ENCODE assay signal across 8 cellular contexts in genomic region chr4:119314356-119314755, GRCh38. TPM values are rescaled to one million over a fixed set of nuclear protein-coding genes. Genes with fewer than 3 reads are reported as not detected.
DNase-seq lines count a peak whose midpoint lies in the region; ATAC-seq and TF ChIP-seq lines count a peak whose summit lies in the region.

No MANE protein-coding gene starts in this region.

- intact Hi-C loops in activated CD4-positive, alpha-beta T cell treated with anti-CD3 and anti-CD28 coated beads, Interleukin-2, amount 10 ng/mL, durations not matched to agents 24 days and 14 days (cut with micrococcal nuclease) = loop anchor here (1.0 to 10.0 kb wide), 4 partner anchors 148 to 736 kb away; partner anchors contain the start of gene PDE5A
- intact Hi-C loops in spleen (cut with DNase I; ENCODE audit: low total_unique reads) = loop anchor here (5.0 kb wide), 1 partner anchor 738 kb away; no protein-coding TSS in a partner anchor

- H3K36me3 Mint-ChIP-seq in activated CD4-positive, alpha-beta T cell treated with anti-CD3 and anti-CD28 coated beads, Interleukin-2, amount 10 ng/mL, durations not matched to agents 24 days and 14 days (ENCODE audit: low read depth) = no peaks in the 10 kb centered on the region
- H3K36me3 Mint-ChIP-seq in GM23338 (ENCODE audit: low read depth) = no peaks in the 10 kb centered on the region

- no peak overlapping the region for H2BK5ac ChIP-seq in neuronal stem cell (ENCODE audit: low read length)

- ATAC-seq in GM23338 = peak; percentile 96

- H3K4ac ChIP-seq in neuronal stem cell (ENCODE audit: low read length) = no peak overlapping the region

- H3K27me3 ChIP-seq in GM23338 (ENCODE audit: insufficient read depth) (no peaks in the 10 kb centered on the region), spleen (replicated peaks in 1 of 7) (peaks cover 0 to 12% (median 0%) of the 10 kb centered on the region in 7 donors), neuronal stem cell (ENCODE audit: control insufficient read depth in 3 of 3, insufficient read depth in 3 of 3, low read depth in 1 of 3, low read length in 3 of 3) (peaks cover 0 to 18% (median 0%) of the 10 kb centered on the region in 3 experiments)

- 18 to 28% (median 22%) methylated on average over 4 of the region's 4 CpGs for WGBS in spleen, 5 donors
- WGBS in neuronal stem cell (ENCODE audit: extremely low coverage in 2 of 2, insufficient read length in 2 of 2, insufficient replicate concordance in 1 of 2), 2 donors = no CpG with 5 or more reads among the region's 4 CpGs

- no peak overlapping the region for H3K23ac ChIP-seq in neuronal stem cell (ENCODE audit: low read depth, low read length, poor library complexity)

- H3F3A ChIP-seq in GM23338 (replicated peaks; ENCODE audit: low read depth) = no peaks in the 10 kb centered on the region

- H4K8ac ChIP-seq in neuronal stem cell (ENCODE audit: low read depth, low read length) = no peak overlapping the region

- no peaks in the 10 kb centered on the region for H4K20me1 ChIP-seq in GM23338 (replicated peaks; ENCODE audit: insufficient read depth)

- H2AK5ac ChIP-seq in neuronal stem cell (ENCODE audit: low read depth, low read length) = no peak overlapping the region

- H3K9me3 ChIP-seq in spleen (no peaks in the 10 kb centered on the region), neuronal stem cell (replicated peaks in 1 of 2; ENCODE audit: control insufficient read depth in 2 of 2, insufficient read depth in 1 of 2, low read depth in 1 of 2, low read length in 2 of 2) (no peaks in the 10 kb centered on the region)

- no peak overlapping the region for H4K91ac ChIP-seq in neuronal stem cell (ENCODE audit: low read depth, low read length, poor library complexity)

- no peak overlapping the region for H2BK15ac ChIP-seq in neuronal stem cell (ENCODE audit: low read length)

- H3K9me3 Mint-ChIP-seq in activated CD4-positive, alpha-beta T cell treated with anti-CD3 and anti-CD28 coated beads, Interleukin-2, amount 10 ng/mL, durations not matched to agents 24 days and 14 days = no peaks in the 10 kb centered on the region
- H3K9me3 Mint-ChIP-seq in GM23338 = no peaks in the 10 kb centered on the region

- no peak overlapping the region for H3K4me3 Mint-ChIP-seq in activated CD4-positive, alpha-beta T cell treated with anti-CD3 and anti-CD28 coated beads, Interleukin-2, amount 10 ng/mL, durations not matched to agents 24 days and 14 days
- no peak overlapping the region for H3K4me3 Mint-ChIP-seq in GM23338

- H3K14ac ChIP-seq in neuronal stem cell (ENCODE audit: low read length) = no peak overlapping the region

- TF ChIP-seq POLR2A in spleen (IDR thresholded peaks at IDR 0.05) = no peak

- no peak overlapping the region for H2BK120ac ChIP-seq in neuronal stem cell (ENCODE audit: low read depth, low read length)

- H3K18ac ChIP-seq in neuronal stem cell (ENCODE audit: low read length) = no peak overlapping the region

- no peak overlapping the region for H3K27ac ChIP-seq in GM23338 (ENCODE audit: low read depth)
- H3K27ac ChIP-seq in VCaP = no peak overlapping the region
- peak overlapping the region in 1 of 8 donors; percentile 51 for H3K27ac ChIP-seq in spleen
- no peak overlapping the region for H3K27ac ChIP-seq in neuronal stem cell (replicated peaks; ENCODE audit: low read length)

- H3K79me2 ChIP-seq in GM23338 (replicated peaks; ENCODE audit: insufficient read depth) = no peaks in the 10 kb centered on the region

- H3K4me1 ChIP-seq in GM23338 (ENCODE audit: insufficient read depth) (0 out of 2 replicates have a peak, but pooled peaks cover 5% of the 10 kb centered on the region), spleen (peaks cover 0 to 23% (median 5%) of the 10 kb centered on the region in 6 donors), neuronal stem cell (ENCODE audit: control insufficient read depth in 2 of 2, insufficient read depth in 1 of 2, low read depth in 1 of 2, low read length in 2 of 2) (no peaks in the 10 kb centered on the region)

- H2AFZ ChIP-seq in GM23338 (no peak overlapping the region), neuronal stem cell (ENCODE audit: low read length) (no peak overlapping the region)

- H3K9ac ChIP-seq in neuronal stem cell (ENCODE audit: low read depth, low read length, poor library complexity) = no peak overlapping the region

- no peak overlapping the region for H3K27ac Mint-ChIP-seq in activated CD4-positive, alpha-beta T cell treated with anti-CD3 and anti-CD28 coated beads, Interleukin-2, amount 10 ng/mL, durations not matched to agents 24 days and 14 days
- no peak overlapping the region for H3K27ac Mint-ChIP-seq in GM23338

- no peaks in the 10 kb centered on the region for H3K79me1 ChIP-seq in neuronal stem cell (ENCODE audit: low read depth, low read length)

- TF ChIP-seq CTCF in GM23338 (conservative IDR thresholded peaks at IDR 0.05; ENCODE audit: low read depth in 2 of 2) (peak; percentile 77 to 78), VCaP (conservative IDR thresholded peaks at IDR 0.05) (peak; percentile 70), spleen (IDR thresholded peaks at IDR 0.05 in 8 of 11, conservative IDR thresholded peaks at IDR 0.05 in 3 of 11) (peak; percentile 18 to 73 (median 53))

- no peak overlapping the region for H3K4me3 ChIP-seq in GM23338
- no peak overlapping the region for H3K4me3 ChIP-seq in spleen
- H3K4me3 ChIP-seq in neuronal stem cell (ENCODE audit: low read length in 2 of 2) = no peak overlapping the region

- peaks cover 13% of the 10 kb centered on the region for H3K27me3 Mint-ChIP-seq in activated CD4-positive, alpha-beta T cell treated with anti-CD3 and anti-CD28 coated beads, Interleukin-2, amount 10 ng/mL, durations not matched to agents 24 days and 14 days
- H3K27me3 Mint-ChIP-seq in GM23338 (ENCODE audit: insufficient read depth, low read depth, poor library complexity) = no peaks in the 10 kb centered on the region

- H3K4me1 Mint-ChIP-seq in activated CD4-positive, alpha-beta T cell treated with anti-CD3 and anti-CD28 coated beads, Interleukin-2, amount 10 ng/mL, durations not matched to agents 24 days and 14 days = no peaks in the 10 kb centered on the region
- H3K4me1 Mint-ChIP-seq in GM23338 = peaks cover 10% of the 10 kb centered on the region

- DNase-seq in activated CD4-positive, alpha-beta T cell treated with anti-CD3 and anti-CD28 coated beads, Interleukin-2, amount 10 ng/mL, durations not matched to agents 24 days and 14 days = peak; percentile 79
- DNase-seq in activated CD4-positive, alpha-beta T cell treated with anti-CD3 and anti-CD28 coated beads for 1 hour = no peak
- peak; percentile 83 for DNase-seq in GM23338 (ENCODE audit: low spot score)
- DNase-seq in NCI-H1417 (lab: John Stamatoyannopoulos, UW) = peak; percentile 21 to 75 (median 30)
- DNase-seq in glomerular endothelial cell (ENCODE audit: extremely low read depth, low read depth, low spot score) = peak; percentile 20
- DNase-seq in spleen = no peak
- no peak for DNase-seq in neuronal stem cell (ENCODE audit: low spot score)

- H3K9me2 ChIP-seq in GM23338 (ENCODE audit: insufficient read depth) = no peaks in the 10 kb centered on the region

- peak overlapping the region; percentile 41; the same call in 1 of the 2 replicates for H3K4me2 ChIP-seq in GM23338
- no peak overlapping the region for H3K4me2 ChIP-seq in neuronal stem cell (ENCODE audit: insufficient read depth, low read length, poor library complexity, severe bottlenecking)

- no peak overlapping the region for H2BK12ac ChIP-seq in neuronal stem cell (ENCODE audit: low read length)

- no peaks in the 10 kb centered on the region for H3K36me3 ChIP-seq in GM23338 (ENCODE audit: insufficient read depth)
- H3K36me3 ChIP-seq in spleen = no peaks in the 10 kb centered on the region
- H3K36me3 ChIP-seq in neuronal stem cell (replicated peaks in 1 of 2; ENCODE audit: control insufficient read depth in 2 of 2, insufficient read depth in 2 of 2, low read length in 2 of 2) = no peaks in the 10 kb centered on the region

TF ChIP-seq in GM23338, 12 proteins besides CTCF, POLR2A, EP300 and RAD21 (continues in another document):
- no peak for TF ChIP-seq REST (IDR thresholded peaks at IDR 0.05; ENCODE audit: unreplicated experiment)
- no peak for TF ChIP-seq EZH2 (IDR thresholded peaks at IDR 0.05; ENCODE audit: low read depth, unreplicated experiment)
- TF ChIP-seq JUNB (IDR thresholded peaks at IDR 0.05; ENCODE audit: unreplicated experiment) = no peak
- TF ChIP-seq ZNF331 (CRISPR knock-in tag; IDR thresholded peaks at IDR 0.05; ENCODE audit: low read depth) = no peak
- TF ChIP-seq STAT1 (IDR thresholded peaks at IDR 0.05; ENCODE audit: unreplicated experiment) = no peak
- TF ChIP-seq POLR2AphosphoS5 (IDR thresholded peaks at IDR 0.05; ENCODE audit: low read depth) = no peak

RNA-seq across cellular contexts. Expression of gene FABP2, which starts 7.6 kb away (rescaled TPM):
- not detected in 2 replicates for total RNA-seq in activated CD4-positive, alpha-beta T cell treated with anti-CD3 and anti-CD28 coated beads, Interleukin-2, amount 10 ng/mL, durations not matched to agents 24 days and 14 days
- not detected in 2 replicates for total RNA-seq in GM23338 (2014; rRNA removed; shearing (Covaris generic))
- polyA plus RNA-seq in GM23338 (2016; fragmentation: Nextera tagmentation; extraction: Ambion mirVana) = not detected in 2 replicates
- not detected in 2 replicates for total RNA-seq in glomerular endothelial cell
- under 1 TPM in 1 of 7 donors, not detected in 6; 0.26 TPM for total RNA-seq in spleen
- polyA plus RNA-seq in spleen = under 1 TPM in 1 of 3 donors, not detected in 2; 0.16 TPM
- not detected for polyA plus RNA-seq in neuronal stem cell (2013, experiment 1 of 2)
- not detected for polyA plus RNA-seq in neuronal stem cell (2013, experiment 2 of 2)

Comparison
In these comparisons a context has a peak if more than half of its experiments do, and no peak if none do; other contexts are left out.
1. DNase-seq: peak in activated CD4-positive, alpha-beta T cell treated with anti-CD3 and anti-CD28 coated beads, Interleukin-2, amount 10 ng/mL, durations not matched to agents 24 days and 14 days (single experiment), GM23338 (single experiment), NCI-H1417 (3 of 3) and glomerular endothelial cell (single experiment); none in activated CD4-positive, alpha-beta T cell treated with anti-CD3 and anti-CD28 coated beads for 1 hour (single experiment), spleen (single experiment) and neuronal stem cell (single experiment).
2. Peak in every context shown above with its lines, with median percentiles within 50 percentile points of each other: CTCF ChIP-seq.